In genomic region chr10:6013413-6014192, GRCh38 we compare ENCODE assay signal across 13 cellular contexts. TPM values are rescaled to one million over a fixed set of nuclear protein-coding genes. Genes with fewer than 3 reads are reported as not detected.
DNase-seq lines count a peak whose midpoint lies in the region; ATAC-seq, FAIRE-seq and TF ChIP-seq lines count a peak whose summit lies in the region.
"Had no signal": no experiment of that assay in that cellular context is flagged by ENCODE, and none has a peak within 500 bp of the region (broad histone marks: within the 10 kb centered on the region; RNA-seq: fewer than 3 reads in every experiment).

No MANE protein-coding gene starts in this region.

- no peak for TF ChIP-seq RAD21 in HepG2 (CRISPR knock-in tag; IDR thresholded peaks at IDR 0.05)

- ATAC-seq in T-cell (replicated peaks in 1 of 4) (no peak), HepG2 (peak; percentile 23; the same call in 2 of the 3 replicates), HG02885 (IDR thresholded peaks at IDR 0.05; ENCODE audit: poor library complexity, unreplicated experiment) (no peak)

- intact Hi-C loops in HepG2 (cut with micrococcal nuclease; ENCODE audit: unreplicated experiment), result loop anchor here (1.0 to 5.0 kb wide), 4 partner anchors 39 to 389 kb away; no protein-coding TSS in a partner anchor

- H3K79me2 ChIP-seq in HepG2 (ENCODE audit: insufficient read depth, low read length), result no peaks in the 10 kb centered on the region

- TF ChIP-seq EP300 in HepG2 (IDR thresholded peaks at IDR 0.05; ENCODE audit: low read depth in 2 of 2, low read length in 2 of 2), result no peak
- TF ChIP-seq EP300 in HepG2 (CRISPR knock-in tag; IDR thresholded peaks at IDR 0.05; ENCODE audit: borderline replicate concordance), result no peak

- H3K4me3 ChIP-seq in BLaER1, result no peak overlapping the region
- no peak overlapping the region for H3K4me3 ChIP-seq in CD8-positive, alpha-beta memory T cell (ENCODE audit: low read length)
- no peak overlapping the region for H3K4me3 ChIP-seq in HepG2 (replicated peaks in 1 of 3; ENCODE audit: insufficient read depth in 1 of 3, low read depth in 2 of 3, low read length in 3 of 3)
- H3K4me3 ChIP-seq: left lung, skin epidermis, thoracic aorta had no signal

- H3K36me3 ChIP-seq in BLaER1, result no peaks in the 10 kb centered on the region
- H3K36me3 ChIP-seq in CD8-positive, alpha-beta memory T cell (ENCODE audit: insufficient read depth, low read length), result no peaks in the 10 kb centered on the region
- H3K36me3 ChIP-seq in HepG2 (replicated peaks in 1 of 2; ENCODE audit: control insufficient read depth in 1 of 2, insufficient read depth in 2 of 2, low read length in 2 of 2), result no peaks in the 10 kb centered on the region
- H3K36me3 ChIP-seq: left lung, thoracic aorta had no signal

- H3K4me1 ChIP-seq in BLaER1 (peaks cover 36% of the 10 kb centered on the region), HepG2 (ENCODE audit: insufficient read depth, low read length) (no peaks in the 10 kb centered on the region)
- H3K4me1 ChIP-seq in CD8-positive, alpha-beta memory T cell (ENCODE audit: insufficient read depth, low read length), result peaks cover 12% of the 10 kb centered on the region

- H3K9ac ChIP-seq in BLaER1, result no peak overlapping the region
- H3K9ac ChIP-seq in HepG2 (ENCODE audit: insufficient read depth, low read depth, low read length), result no peak overlapping the region

- WGBS in HepG2 (ENCODE audit: low lambda C conversion rate), result 57% methylated on average over 17 of the region's 17 CpGs

- H3K9me3 ChIP-seq in BLaER1 (0 out of 2 replicates have a peak, but pooled peaks cover 12% of the 10 kb centered on the region), HepG2 (ENCODE audit: low read length) (no peaks in the 10 kb centered on the region)
- no peaks in the 10 kb centered on the region for H3K9me3 ChIP-seq in CD8-positive, alpha-beta memory T cell (ENCODE audit: low read length)
- H3K9me3 ChIP-seq: left lung, thoracic aorta had no signal

- peak overlapping the region in 7 of 8 donors; percentile 85 to 98 (median 97) for H3K27ac Mint-ChIP-seq in CD8-positive, alpha-beta memory T cell
- peak overlapping the region; percentile 89 to 93 for H3K27ac Mint-ChIP-seq in T-cell

- TF ChIP-seq CTCF in HepG2 (CRISPR knock-in tag; IDR thresholded peaks at IDR 0.05), result no peak

- TF ChIP-seq POLR2A in HepG2 (IDR thresholded peaks at IDR 0.05; ENCODE audit: insufficient read depth in 1 of 2, low read depth in 2 of 2, low read length in 2 of 2), result no peak

- peaks cover 1 to 4% of the 10 kb centered on the region in 2 donors for H3K27me3 Mint-ChIP-seq in CD8-positive, alpha-beta memory T cell
- peaks cover 0 to 2% of the 10 kb centered on the region in 2 donors for H3K27me3 Mint-ChIP-seq in T-cell

- peaks cover 0 to 2% (median 0%) of the 10 kb centered on the region in 5 donors for H3K9me3 Mint-ChIP-seq in CD8-positive, alpha-beta memory T cell
- no peaks in the 10 kb centered on the region for H3K9me3 Mint-ChIP-seq in T-cell

- H2AFZ ChIP-seq in HepG2 (ENCODE audit: low read length), result no peak overlapping the region

- in situ Hi-C loops in HepG2 (cut with HindIII; ENCODE audit: extremely low pct_ligation_motif_present, low pct_unique_long_range_greater_than_20kb), result no loop called here

- no TSS peak for BruUV-seq in HepG2 (replicated peaks; lab: Mats Ljungman, UMichigan)

- H4K20me1 ChIP-seq in BLaER1, result no peaks in the 10 kb centered on the region
- H4K20me1 ChIP-seq in HepG2 (ENCODE audit: insufficient read depth, low read length), result no peaks in the 10 kb centered on the region

- peaks cover 14 to 19% (median 16%) of the 10 kb centered on the region in 3 donors for H3K4me1 Mint-ChIP-seq in CD8-positive, alpha-beta memory T cell
- peaks cover 14 to 32% (median 17%) of the 10 kb centered on the region in 3 donors for H3K4me1 Mint-ChIP-seq in T-cell

- H3K36me3 Mint-ChIP-seq in CD8-positive, alpha-beta memory T cell, result peaks cover under 1 to 12% (median 4%) of the 10 kb centered on the region in 3 donors
- H3K36me3 Mint-ChIP-seq in T-cell, result peaks cover 9% of the 10 kb centered on the region

- H3K4me2 ChIP-seq in BLaER1 (peak overlapping the region; percentile 61), HepG2 (ENCODE audit: low read depth, low read length) (no peak overlapping the region)

- POLR2A ChIA-PET in CD8-positive, alpha-beta memory T cell (lab: Charles Lee), result interaction anchor here (0.7 to 2.1 kb wide), 5 partner anchors 25 to 76 kb away, joined by 5 to 12 read pairs (median 8); no protein-coding TSS in a partner anchor
- POLR2A ChIA-PET in T-cell (lab: Charles Lee), result interaction anchor here (0.7 to 1.1 kb wide), 2 partner anchors 25 to 76 kb away, joined by 5 to 6 read pairs; no protein-coding TSS in a partner anchor
- POLR2A ChIA-PET in HepG2 (lab: Yijun Ruan, JAX), result no interaction called here

- H3K27ac ChIP-seq in BLaER1 (no peak overlapping the region), HepG2 (ENCODE audit: extremely low read length, insufficient read depth, low read length) (no peak overlapping the region)
- H3K27ac ChIP-seq in CD8-positive, alpha-beta memory T cell (ENCODE audit: low read depth, low read length), result no peak overlapping the region
- H3K27ac ChIP-seq: thoracic aorta had no signal

- CTCF ChIA-PET in CD8-positive, alpha-beta memory T cell (lab: Charles Lee), result interaction anchor here (0.9 to 3.7 kb wide), 26 partner anchors 11 to 396 kb away, joined by 3 to 56 read pairs (median 5); partner anchors contain the start of genes IL15RA and PFKFB3
- CTCF ChIA-PET in T-cell (lab: Charles Lee), result interaction anchor here (0.5 to 2.8 kb wide), 22 partner anchors 20 to 1211 kb away, joined by 3 to 45 read pairs (median 5); partner anchors contain the start of gene IL2RA (in 1 of the 2)
- CTCF ChIA-PET in HepG2 (lab: Yijun Ruan, JAX; ENCODE audit: low intra/inter-chr PET ratio, low total read pairs), result interaction anchor here (0.8 to 1.2 kb wide), 2 partner anchors 37 to 65 kb away, joined by 3 read pairs; no protein-coding TSS in a partner anchor

- DNase-seq in CD8-positive, alpha-beta memory T cell, result no peak
- DNase-seq in T-cell, result no peak
- DNase-seq in HepG2 (ENCODE audit: low spot score), result no peak
- DNase-seq in KG1 (lab: John Stamatoyannopoulos, UW), result no peak
- DNase-seq in NCI-H1048 (lab: John Stamatoyannopoulos, UW), result no peak
- DNase-seq: activated CD4-positive, CD25-positive, alpha-beta regulatory T cell treated with anti-CD3 and anti-CD28 coated beads, Interleukin-2, amount 50 U/mL, for 72 hours; cerebellar nuclear complex; left lung had no signal

- H3K27me3 ChIP-seq in BLaER1, result no peaks in the 10 kb centered on the region
- no peaks in the 10 kb centered on the region for H3K27me3 ChIP-seq in CD8-positive, alpha-beta memory T cell (ENCODE audit: insufficient read depth, low read length, poor library complexity, severe bottlenecking)
- H3K27me3 ChIP-seq in HepG2 (ENCODE audit: control insufficient read depth in 1 of 2, insufficient read depth in 2 of 2, low read length in 2 of 2), result peaks cover 0 to 53% of the 10 kb centered on the region in 2 experiments; a peak in 4 of 5 replicates
- H3K27me3 ChIP-seq: left lung had no signal

- no peak for FAIRE-seq in HepG2 (lab: Jason Lieb, UNC)

- no peak overlapping the region for H3K4me3 Mint-ChIP-seq in CD8-positive, alpha-beta memory T cell
- peak overlapping the region in 1 of 3 donors; percentile 34 for H3K4me3 Mint-ChIP-seq in T-cell

RNA-seq across cellular contexts. Expression of gene IL15RA, which starts 36.3 kb away (rescaled TPM):
- total RNA-seq in CD8-positive, alpha-beta memory T cell, result 10 to 100 TPM; 30.1 to 33.5 TPM
- polyA plus RNA-seq in CD8-positive, alpha-beta memory T cell, result 19.8 TPM
- total RNA-seq in T-cell (10 to 100 TPM; 10.1 to 18.2 (median 10.8) TPM), HepG2 (2016; rRNA removed; fragmentation: Illumina TruSeq; extraction: Trizol) (0.53 and 0.66 TPM in 2 replicates)
- total RNA-seq in HepG2 (2016; cell fraction: cytosol; rRNA removed; fragmentation: Illumina TruSeq; extraction: Trizol; ENCODE audit: low read depth), result 0.30 TPM in 1 of 2 replicates, not detected in the other
- total RNA-seq in HepG2 (2016; cell fraction: insoluble cytoplasmic fraction; rRNA removed; fragmentation: Illumina TruSeq; extraction: Trizol), result 0.49 and 0.67 TPM in 2 replicates
- total RNA-seq in HepG2 (2016; cell fraction: membrane; rRNA removed; fragmentation: Illumina TruSeq; extraction: Trizol), result 0.43 and 0.55 TPM in 2 replicates
- 0.37 TPM in 1 of 2 replicates, not detected in the other for total RNA-seq in HepG2 (2016; cell fraction: nucleus; rRNA removed; fragmentation: Illumina TruSeq; extraction: Trizol)
- polyA plus RNA-seq in HepG2 (2011; rRNA removed), result 0.77 and 0.85 TPM in 2 replicates
- 0.39 and 0.58 TPM in 2 replicates for polyA plus RNA-seq in HepG2 (2011; cell fraction: cytosol; rRNA removed)
- 0.48 and 0.50 TPM in 2 replicates for polyA plus RNA-seq in HepG2 (2011; cell fraction: nucleus; rRNA removed)
- 0.27 TPM in 1 of 2 replicates, not detected in the other for polyA plus RNA-seq in HepG2 (2012)
- 0.33 and 0.44 TPM in 2 replicates for polyA plus RNA-seq in HepG2 (2016; cell fraction: cytosol; fragmentation: Illumina TruSeq; extraction: Trizol; ENCODE audit: low read depth)
- polyA plus RNA-seq in HepG2 (2016; cell fraction: insoluble cytoplasmic fraction; fragmentation: Illumina TruSeq; extraction: Trizol; ENCODE audit: low read depth), result 0.43 and 0.53 TPM in 2 replicates
- polyA plus RNA-seq in HepG2 (2016; cell fraction: membrane; fragmentation: Illumina TruSeq; extraction: Trizol; ENCODE audit: low read depth), result 0.45 and 0.56 TPM in 2 replicates
- polyA plus RNA-seq in HepG2 (2016; cell fraction: nucleus; fragmentation: Illumina TruSeq; extraction: Trizol; ENCODE audit: insufficient read depth, low read depth), result 0.68 and 0.77 TPM in 2 replicates
- polyA minus RNA-seq in HepG2 (2011; rRNA and poly(A)+ RNA removed; ENCODE audit: low replicate concordance), result 1.1 and 4.7 TPM in 2 replicates
- polyA minus RNA-seq in HepG2 (2011; cell fraction: cytosol; rRNA and poly(A)+ RNA removed), result not detected in 2 replicates
- not detected in 2 replicates for polyA minus RNA-seq in HepG2 (2011; cell fraction: nucleus; rRNA and poly(A)+ RNA removed)

RNA-seq across cellular contexts. Expression of gene IL2RA, which starts 48.6 kb away (rescaled TPM):
- total RNA-seq in CD8-positive, alpha-beta memory T cell, result 1,000 to 10,000 TPM; 1,178 to 1,224 TPM
- 8.3 TPM for polyA plus RNA-seq in CD8-positive, alpha-beta memory T cell
- total RNA-seq in T-cell, result 10 to 100 TPM; 19.9 to 40.4 (median 28.1) TPM
- total RNA-seq in HepG2 (2016; rRNA removed; fragmentation: Illumina TruSeq; extraction: Trizol), result not detected in 2 replicates
- not detected in 2 replicates for total RNA-seq in HepG2 (2016; cell fraction: cytosol; rRNA removed; fragmentation: Illumina TruSeq; extraction: Trizol; ENCODE audit: low read depth)
- not detected in 2 replicates for total RNA-seq in HepG2 (2016; cell fraction: insoluble cytoplasmic fraction; rRNA removed; fragmentation: Illumina TruSeq; extraction: Trizol)
- total RNA-seq in HepG2 (2016; cell fraction: membrane; rRNA removed; fragmentation: Illumina TruSeq; extraction: Trizol), result not detected in 2 replicates
- not detected in 2 replicates for total RNA-seq in HepG2 (2016; cell fraction: nucleus; rRNA removed; fragmentation: Illumina TruSeq; extraction: Trizol)
- polyA plus RNA-seq in HepG2 (2011; rRNA removed), result not detected in 2 replicates
- not detected in 2 replicates for polyA plus RNA-seq in HepG2 (2011; cell fraction: cytosol; rRNA removed)
- polyA plus RNA-seq in HepG2 (2011; cell fraction: nucleus; rRNA removed), result not detected in 2 replicates
- not detected in 2 replicates for polyA plus RNA-seq in HepG2 (2012)
- polyA plus RNA-seq in HepG2 (2016; cell fraction: cytosol; fragmentation: Illumina TruSeq; extraction: Trizol; ENCODE audit: low read depth), result not detected in 2 replicates
- polyA plus RNA-seq in HepG2 (2016; cell fraction: insoluble cytoplasmic fraction; fragmentation: Illumina TruSeq; extraction: Trizol; ENCODE audit: low read depth), result not detected in 2 replicates
- not detected in 2 replicates for polyA plus RNA-seq in HepG2 (2016; cell fraction: membrane; fragmentation: Illumina TruSeq; extraction: Trizol; ENCODE audit: low read depth)
- not detected in 2 replicates for polyA plus RNA-seq in HepG2 (2016; cell fraction: nucleus; fragmentation: Illumina TruSeq; extraction: Trizol; ENCODE audit: insufficient read depth, low read depth)
- polyA minus RNA-seq in HepG2 (2011; rRNA and poly(A)+ RNA removed; ENCODE audit: low replicate concordance), result not detected in 2 replicates
- not detected in 2 replicates for polyA minus RNA-seq in HepG2 (2011; cell fraction: cytosol; rRNA and poly(A)+ RNA removed)
- polyA minus RNA-seq in HepG2 (2011; cell fraction: nucleus; rRNA and poly(A)+ RNA removed), result not detected in 2 replicates
- total RNA-seq: NCI-H460 had no signal

Comparison
In these comparisons a context has a peak if more than half of its experiments do, and no peak if none do; other contexts are left out.
1. RNA of gene IL2RA, which starts 48.6 kb away (total RNA-seq): 1,178 to 1,224 TPM in CD8-positive, alpha-beta memory T cell; 19.9 to 40.4 TPM in T-cell and not detected in HepG2; every median in the first group is over 10 times any median in the second.